Comparison of ENCODE assay signal across 15 cellular contexts in genomic region chr16:9126609-9127008, GRCh38. TPM values are rescaled to one million over a fixed set of nuclear protein-coding genes. Genes with fewer than 3 reads are reported as not detected.
A peak's percentile ranks its signal among the peaks of the same experiment; 100 is the strongest.
DNase-seq lines count a peak whose midpoint lies in the region; ATAC-seq and TF ChIP-seq lines count a peak whose summit lies in the region.
"Had no signal": no experiment of that assay in that cellular context is flagged by ENCODE, and none has a peak within 500 bp of the region (broad histone marks: within the 10 kb centered on the region; RNA-seq: fewer than 3 reads in every experiment).

No MANE protein-coding gene starts in this region.

- peaks cover 34% of the 10 kb centered on the region for H3K36me3 Mint-ChIP-seq in CD8-positive, alpha-beta T cell
- peaks cover 6% of the 10 kb centered on the region for H3K36me3 Mint-ChIP-seq in activated T-helper 1 cell treated with anti-CD3 and anti-CD28 coated beads, Interleukin-12 subunit alpha, Interleukin-12 subunit beta, Interleukin-2, Interleukin-4 antibody, amounts not matched to agents 30 ng/mL and 10 ng/mL and 1 ng/mL, durations not matched to agents 14 hours and 24 hours and 36 hours (ENCODE audit: low read depth)
- H3K36me3 Mint-ChIP-seq in naive thymus-derived CD4-positive, alpha-beta T cell, result peaks cover 0 to 12% (median 0%) of the 10 kb centered on the region in 5 donors

- H3K36me3 ChIP-seq in ACC112 (ENCODE audit: insufficient read depth, low read length), result no peaks in the 10 kb centered on the region; the same call in 1 of the 2 replicates
- peaks cover 3% of the 10 kb centered on the region for H3K36me3 ChIP-seq in CD8-positive, alpha-beta T cell (ENCODE audit: insufficient read depth, low read length)
- peaks cover 0 to 23% (median 0%) of the 10 kb centered on the region in 3 experiments for H3K36me3 ChIP-seq in naive thymus-derived CD4-positive, alpha-beta T cell (ENCODE audit: control insufficient read depth in 2 of 3, insufficient read depth in 3 of 3, low read length in 3 of 3)
- H3K36me3 ChIP-seq: uterus had no signal

- H3K27me3 ChIP-seq in ACC112 (ENCODE audit: insufficient read depth, low read length), result no peaks in the 10 kb centered on the region
- no peaks in the 10 kb centered on the region for H3K27me3 ChIP-seq in CD8-positive, alpha-beta T cell (ENCODE audit: insufficient read depth, low read length)
- no peaks in the 10 kb centered on the region for H3K27me3 ChIP-seq in naive thymus-derived CD4-positive, alpha-beta T cell (ENCODE audit: control insufficient read depth in 2 of 2, insufficient read depth in 2 of 2, low read length in 2 of 2)
- H3K27me3 ChIP-seq: MG63, stomach, uterus had no signal

- CTCF ChIA-PET in CD8-positive, alpha-beta T cell (lab: Charles Lee), result interaction anchor here (0.6 to 4.4 kb wide), 2 partner anchors 12 to 94 kb away, joined by 3 to 25 read pairs; no protein-coding TSS in a partner anchor
- CTCF ChIA-PET in naive thymus-derived CD4-positive, alpha-beta T cell (lab: Charles Lee), result interaction anchor here (1.2 kb wide), 1 partner anchor 12 kb away, joined by 3 read pairs; no protein-coding TSS in a partner anchor

- H3K4me1 ChIP-seq in ACC112 (ENCODE audit: control insufficient read depth, insufficient read depth, low read length, unreplicated experiment), result peaks cover 39% of the 10 kb centered on the region
- peaks cover 40% of the 10 kb centered on the region for H3K4me1 ChIP-seq in CD8-positive, alpha-beta T cell (ENCODE audit: insufficient read depth, low read length)
- peaks cover 8 to 11% of the 10 kb centered on the region in 2 donors for H3K4me1 ChIP-seq in naive thymus-derived CD4-positive, alpha-beta T cell (ENCODE audit: control insufficient read depth in 2 of 2, insufficient read depth in 2 of 2, low read length in 2 of 2)
- H3K4me1 ChIP-seq: uterus had no signal

- TF ChIP-seq CTCF in CD8-positive, alpha-beta T cell (IDR thresholded peaks at IDR 0.05), result no peak

- H3K4me1 Mint-ChIP-seq in CD8-positive, alpha-beta T cell (ENCODE audit: low read depth), result peaks cover 59% of the 10 kb centered on the region
- peaks cover 50% of the 10 kb centered on the region for H3K4me1 Mint-ChIP-seq in activated T-helper 1 cell treated with anti-CD3 and anti-CD28 coated beads, Interleukin-12 subunit alpha, Interleukin-12 subunit beta, Interleukin-2, Interleukin-4 antibody, amounts not matched to agents 30 ng/mL and 10 ng/mL and 1 ng/mL, durations not matched to agents 14 hours and 24 hours and 36 hours (ENCODE audit: low read depth)
- H3K4me1 Mint-ChIP-seq in naive thymus-derived CD4-positive, alpha-beta T cell, result peaks cover 23 to 56% (median 44%) of the 10 kb centered on the region in 7 donors

- no peak overlapping the region for H3K4me3 ChIP-seq in ACC112 (ENCODE audit: low read depth, low read length)
- H3K4me3 ChIP-seq in CD8-positive, alpha-beta T cell (ENCODE audit: low read depth, low read length), result no peak overlapping the region
- H3K4me3 ChIP-seq in naive thymus-derived CD4-positive, alpha-beta T cell (ENCODE audit: low read length), result no peak overlapping the region
- H3K4me3 ChIP-seq: MG63, stomach, uterus had no signal

- no peaks in the 10 kb centered on the region for H3K9me3 ChIP-seq in CD8-positive, alpha-beta T cell (ENCODE audit: low read length)
- no peaks in the 10 kb centered on the region for H3K9me3 ChIP-seq in naive thymus-derived CD4-positive, alpha-beta T cell (ENCODE audit: control insufficient read depth in 2 of 3, low read length in 3 of 3)
- H3K9me3 ChIP-seq: MG63, stomach, uterus had no signal

- intact Hi-C loops in CD8-positive, alpha-beta T cell (cut with DNase I, micrococcal nuclease), result loop anchor here (2.0 to 5.0 kb wide), 2 partner anchors 34 to 36 kb away; partner anchors contain the start of gene HAPSTR1 (in 2 of the 2)
- intact Hi-C loops in activated T-helper 1 cell treated with anti-CD3 and anti-CD28 coated beads, Interleukin-12 subunit alpha, Interleukin-12 subunit beta, Interleukin-2, Interleukin-4 antibody, amounts not matched to agents 30 ng/mL and 10 ng/mL and 1 ng/mL, durations not matched to agents 14 hours and 24 hours and 36 hours (cut with micrococcal nuclease), result loop anchor here (1.0 to 5.0 kb wide), 4 partner anchors 28 to 504 kb away; partner anchors contain the start of genes HAPSTR1, METTL22 and USP7
- intact Hi-C loops in naive thymus-derived CD4-positive, alpha-beta T cell (cut with micrococcal nuclease), result loop anchor here in 1 of 2 donors (5.0 kb wide), 1 partner anchor 34 kb away; the partner anchor contains the start of gene HAPSTR1

- peaks cover 6% of the 10 kb centered on the region for H3K79me2 ChIP-seq in ACC112 (ENCODE audit: control insufficient read depth, insufficient read depth, low read length, unreplicated experiment)

- ATAC-seq in CD8-positive, alpha-beta T cell, result no peak
- no peak for ATAC-seq in naive thymus-derived CD4-positive, alpha-beta T cell
- no peak for ATAC-seq in HG03025 (IDR thresholded peaks at IDR 0.05; ENCODE audit: low FRiP score, unreplicated experiment)

- no peak overlapping the region for H2AFZ ChIP-seq in ACC112 (ENCODE audit: low read length, unreplicated experiment)

- no peak for DNase-seq in CD8-positive, alpha-beta T cell
- no peak for DNase-seq in activated T-helper 1 cell treated with anti-CD3 and anti-CD28 coated beads, Interleukin-12 subunit alpha, Interleukin-12 subunit beta, Interleukin-2, Interleukin-4 antibody, amounts not matched to agents 30 ng/mL and 10 ng/mL and 1 ng/mL, durations not matched to agents 14 hours and 24 hours and 36 hours (ENCODE audit: low spot score)
- DNase-seq in naive thymus-derived CD4-positive, alpha-beta T cell, result no peak
- DNase-seq in retina, result no peak
- DNase-seq in SW480 (ENCODE audit: low spot score), result no peak
- DNase-seq in stimulated activated CD4-positive, alpha-beta T cell treated with anti-CD3 and anti-CD28 coated beads, Interleukin-2, amount 100 ng/mL, for 48 hours, result no peak
- DNase-seq: activated effector memory CD4-positive, alpha-beta T cell treated with Interleukin-2 at 50 U/mL for 16 hours; GOT3; MG63; NCI-H1930; NCI-H526; stomach; uterus had no signal

- POLR2A ChIA-PET in CD8-positive, alpha-beta T cell (lab: Charles Lee), result interaction anchor here (1.5 to 1.7 kb wide), 2 partner anchors 12 to 35 kb away, joined by 4 to 8 read pairs; partner anchors contain the start of gene HAPSTR1
- POLR2A ChIA-PET in naive thymus-derived CD4-positive, alpha-beta T cell (lab: Charles Lee), result interaction anchor here (4.3 kb wide), 1 partner anchor 35 kb away, joined by 21 read pairs; the partner anchor contains the start of gene HAPSTR1

- peak overlapping the region; percentile 89 for H3K27ac ChIP-seq in ACC112 (ENCODE audit: low read depth, low read length)
- no peak overlapping the region for H3K27ac ChIP-seq in CD8-positive, alpha-beta T cell (ENCODE audit: low read depth, low read length)
- peak overlapping the region; percentile 48 for H3K27ac ChIP-seq in naive thymus-derived CD4-positive, alpha-beta T cell (ENCODE audit: low read depth, low read length)
- H3K27ac ChIP-seq: uterus had no signal

- H3K4me3 Mint-ChIP-seq in CD8-positive, alpha-beta T cell, result no peak overlapping the region
- no peak overlapping the region for H3K4me3 Mint-ChIP-seq in activated T-helper 1 cell treated with anti-CD3 and anti-CD28 coated beads, Interleukin-12 subunit alpha, Interleukin-12 subunit beta, Interleukin-2, Interleukin-4 antibody, amounts not matched to agents 30 ng/mL and 10 ng/mL and 1 ng/mL, durations not matched to agents 14 hours and 24 hours and 36 hours
- H3K4me3 Mint-ChIP-seq in naive thymus-derived CD4-positive, alpha-beta T cell, result peak overlapping the region in 1 of 10 donors; percentile 50

- no peaks in the 10 kb centered on the region for H3K27me3 Mint-ChIP-seq in CD8-positive, alpha-beta T cell (ENCODE audit: low read depth)
- H3K27me3 Mint-ChIP-seq in activated T-helper 1 cell treated with anti-CD3 and anti-CD28 coated beads, Interleukin-12 subunit alpha, Interleukin-12 subunit beta, Interleukin-2, Interleukin-4 antibody, amounts not matched to agents 30 ng/mL and 10 ng/mL and 1 ng/mL, durations not matched to agents 14 hours and 24 hours and 36 hours (ENCODE audit: insufficient read depth), result no peaks in the 10 kb centered on the region
- no peaks in the 10 kb centered on the region for H3K27me3 Mint-ChIP-seq in naive thymus-derived CD4-positive, alpha-beta T cell

- H3K27ac Mint-ChIP-seq in CD8-positive, alpha-beta T cell, result peak overlapping the region; percentile 94
- peak overlapping the region; percentile 77 for H3K27ac Mint-ChIP-seq in activated T-helper 1 cell treated with anti-CD3 and anti-CD28 coated beads, Interleukin-12 subunit alpha, Interleukin-12 subunit beta, Interleukin-2, Interleukin-4 antibody, amounts not matched to agents 30 ng/mL and 10 ng/mL and 1 ng/mL, durations not matched to agents 14 hours and 24 hours and 36 hours
- peak overlapping the region in 8 of 9 donors; percentile 47 to 90 (median 72) for H3K27ac Mint-ChIP-seq in naive thymus-derived CD4-positive, alpha-beta T cell

- no peaks in the 10 kb centered on the region for H3K9me3 Mint-ChIP-seq in CD8-positive, alpha-beta T cell
- no peaks in the 10 kb centered on the region for H3K9me3 Mint-ChIP-seq in activated T-helper 1 cell treated with anti-CD3 and anti-CD28 coated beads, Interleukin-12 subunit alpha, Interleukin-12 subunit beta, Interleukin-2, Interleukin-4 antibody, amounts not matched to agents 30 ng/mL and 10 ng/mL and 1 ng/mL, durations not matched to agents 14 hours and 24 hours and 36 hours
- H3K9me3 Mint-ChIP-seq in naive thymus-derived CD4-positive, alpha-beta T cell, result peaks cover 0 to 2% (median 0%) of the 10 kb centered on the region in 11 donors

RNA-seq across cellular contexts. Expression of gene HAPSTR1, which starts 35.2 kb away (rescaled TPM):
- 100 to 1,000 TPM; 189 to 191 TPM for total RNA-seq in CD8-positive, alpha-beta T cell
- total RNA-seq in activated T-helper 1 cell treated with anti-CD3 and anti-CD28 coated beads, Interleukin-12 subunit alpha, Interleukin-12 subunit beta, Interleukin-2, Interleukin-4 antibody, amounts not matched to agents 30 ng/mL and 10 ng/mL and 1 ng/mL, durations not matched to agents 14 hours and 24 hours and 36 hours, result 55.2 and 59.1 TPM in 2 replicates
- 100 to 1,000 TPM in 2 of 5 experiments, 10 to 100 TPM in 3; 69.6 to 136 (median 87.3) TPM for total RNA-seq in naive thymus-derived CD4-positive, alpha-beta T cell
- 10 to 100 TPM; 11.4 to 17.5 TPM for polyA plus RNA-seq in naive thymus-derived CD4-positive, alpha-beta T cell
